ENCODE assay signal across 21 cellular contexts in genomic region chr2:120393456-120393855, GRCh38. TPM values are rescaled to one million over a fixed set of nuclear protein-coding genes. Genes with fewer than 3 reads are reported as not detected.
DNase-seq lines count a peak whose midpoint lies in the region; ATAC-seq and TF ChIP-seq lines count a peak whose summit lies in the region.
"Had no signal": no experiment of that assay in that cellular context is flagged by ENCODE, and none has a peak within 500 bp of the region (broad histone marks: within the 10 kb centered on the region; RNA-seq: fewer than 3 reads in every experiment).

No MANE protein-coding gene starts in this region.

- H3K9me3 ChIP-seq in testis = no peaks in the 10 kb centered on the region

- H3K27me3 ChIP-seq in testis = no peaks in the 10 kb centered on the region
- H3K27me3 ChIP-seq: BLaER1 treated with 17β-estradiol and CSF1 and Interleukin-3, amounts not matched to agents 10 nM and 100 nM had no signal

- DNase-seq in activated CD8-positive, alpha-beta memory T cell treated with anti-CD3 and anti-CD28 coated beads for 24 hours = peak; percentile 30
- no peak for DNase-seq in activated CD8-positive, alpha-beta memory T cell treated with anti-CD3 and anti-CD28 coated beads, Interleukin-2, amount 50 U/mL, for 4 hours
- DNase-seq in cardiac septum (ENCODE audit: low spot score) (peak; percentile 36), left cardiac atrium (no peak), mesenteric fat pad (ENCODE audit: low spot score) (peak; percentile 57), testis (peak; percentile 12)
- DNase-seq: DMS153; NCI-H1105; NCI-H2029 treated with DMSO at 0.1 percent for 48 hours; NCI-H2171; NCI-H345; NCI-H524; NCI-H774; NK-92 treated with Interleukin-12 subunit alpha and Interleukin-12 subunit beta, amount 100 ng/mL, for 24 hours had no signal

- no peaks in the 10 kb centered on the region for H3K36me3 ChIP-seq in testis (ENCODE audit: low read depth, missing control alignments)
- H3K36me3 ChIP-seq: BLaER1 treated with 17β-estradiol and CSF1 and Interleukin-3, amounts not matched to agents 10 nM and 100 nM had no signal

- TF ChIP-seq POLR2A in testis (IDR thresholded peaks at IDR 0.05) = no peak

- H3K27ac ChIP-seq in testis = no peak overlapping the region
- H3K27ac ChIP-seq: BLaER1 treated with 17β-estradiol and CSF1 and Interleukin-3, amounts not matched to agents 10 nM and 100 nM had no signal

- H3K4me3 ChIP-seq in testis = no peak overlapping the region
- H3K4me3 ChIP-seq: BLaER1 treated with 17β-estradiol and CSF1 and Interleukin-3, amounts not matched to agents 10 nM and 100 nM had no signal

- no peak for TF ChIP-seq CTCF in testis (IDR thresholded peaks at IDR 0.05)

- ATAC-seq in left cardiac atrium (no peak), GM18511 (IDR thresholded peaks at IDR 0.05; ENCODE audit: unreplicated experiment) (no peak), HG03469 (IDR thresholded peaks at IDR 0.05; ENCODE audit: unreplicated experiment) (no peak)
- ATAC-seq: CD8-positive, alpha-beta T cell; HCT116 had no signal

- peaks cover 15% of the 10 kb centered on the region for H3K4me1 ChIP-seq in testis

- intact Hi-C loops in cardiac septum (cut with DNase I) (no loop called here), left cardiac atrium (cut with DNase I) (no loop called here), testis (cut with DNase I; ENCODE audit: low total_unique reads) (no loop called here)

- 86 to 90% methylated on average over 5 of the region's 5 CpGs for WGBS in testis, 2 donors

RNA-seq across cellular contexts. Expression of gene INHBB, which starts 47.5 kb away (rescaled TPM):
- total RNA-seq in cardiac septum (2.8 TPM), left cardiac atrium (1 to 10 TPM; 3.7 to 3.9 TPM), mesenteric fat pad (54.8 TPM), testis (100 to 1,000 TPM in 1 of 2 donors, 10 to 100 TPM in 1; 55.4 to 123 TPM)
- 46.1 TPM for polyA plus RNA-seq in testis (ENCODE audit: insufficient read depth, low read depth, low replicate concordance)
- total RNA-seq: CD8-positive, alpha-beta T cell; G401 had no signal
- polyA plus RNA-seq: IgD-negative memory B cell had no signal

Comparison
In these comparisons a context has a peak if more than half of its experiments do, and no peak if none do; other contexts are left out.
1. DNase-seq: peak in activated CD8-positive, alpha-beta memory T cell treated with anti-CD3 and anti-CD28 coated beads for 24 hours (single experiment), cardiac septum (single experiment), mesenteric fat pad (single experiment) and testis (single experiment); none in activated CD8-positive, alpha-beta memory T cell treated with anti-CD3 and anti-CD28 coated beads, Interleukin-2, amount 50 U/mL, for 4 hours (single experiment) and left cardiac atrium (single experiment).
2. RNA of gene INHBB, which starts 47.5 kb away (total RNA-seq): 55.4 to 123 TPM in testis and 54.8 TPM in mesenteric fat pad (single experiment); 3.7 to 3.9 TPM in left cardiac atrium and 2.8 TPM in cardiac septum (single experiment); every median in the first group is over 10 times any median in the second.